Comparison of ENCODE assay signal across 16 cellular contexts in genomic region chr1:206662396-206663092, GRCh38. TPM values are rescaled to one million over a fixed set of nuclear protein-coding genes. Genes with fewer than 3 reads are reported as not detected.
A peak's percentile ranks its signal among the peaks of the same experiment; 100 is the strongest.
DNase-seq lines count a peak whose midpoint lies in the region; ATAC-seq and TF ChIP-seq lines count a peak whose summit lies in the region.
"Had no signal": no experiment of that assay in that cellular context is flagged by ENCODE, and none has a peak within 500 bp of the region (broad histone marks: within the 10 kb centered on the region; RNA-seq: fewer than 3 reads in every experiment).

No MANE protein-coding gene starts in this region.

- H3K9me3 ChIP-seq in mammary epithelial cell (replicated peaks; ENCODE audit: insufficient read depth, low read length) (no peaks in the 10 kb centered on the region), T-helper 17 cell (ENCODE audit: control insufficient read depth, low read length, poor library complexity, severe bottlenecking) (no peaks in the 10 kb centered on the region)
- H3K9me3 ChIP-seq: HAP-1, spleen, thoracic aorta had no signal

- CTCF ChIA-PET in MCF 10A (lab: Yijun Ruan, JAX) (interaction anchor here (0.6 to 34.4 kb wide), 43 partner anchors 14 to 422 kb away, joined by 3 to 1191 read pairs (median 8); partner anchors contain the start of genes DYRK3, EIF2D, IKBKE and MAPKAPK2), mammary epithelial cell (lab: Charles Lee; ENCODE audit: low non-redundant PET) (interaction anchor here (0.9 kb wide), 1 partner anchor 183 kb away, joined by 3 read pairs; no protein-coding TSS in a partner anchor)

- in situ Hi-C loops in mammary epithelial cell (cut with MboI; ENCODE audit: low sequenced_read_pairs in 2 of 2), result loop anchor here (5.0 to 10.0 kb wide), 3 partner anchors 50 to 178 kb away; partner anchors contain the start of gene EIF2D (in 1 of the 2)

- dilution Hi-C loops in mammary epithelial cell (cut with HindIII; ENCODE audit: low sequenced_read_pairs), result no loop called here

- DNase-seq in MCF 10A (ENCODE audit: unreplicated experiment), result peak; percentile 45
- DNase-seq in mammary epithelial cell, result no peak
- DNase-seq in T-helper 17 cell, result no peak
- no peak for DNase-seq in glutamatergic neuron
- no peak for DNase-seq in stimulated activated naive CD8-positive, alpha-beta T cell treated with anti-CD3 and anti-CD28 coated beads, Interleukin-15, amount 100 ng/mL, for 72 hours
- DNase-seq in midbrain (lab: John Stamatoyannopoulos, UW), result no peak
- DNase-seq: activated CD4-positive, alpha-beta T cell treated with anti-CD3 and anti-CD28 coated beads, Interleukin-2, amount 50 U/mL, for 48 hours; amniotic stem cell; foreskin fibroblast; NCI-H1694; spleen; stimulated activated CD8-positive, alpha-beta memory T cell treated with anti-CD3 and anti-CD28 coated beads, Interleukin-4, amount 100 ng/mL, for 48 hours had no signal

- H3K36me3 ChIP-seq in mammary epithelial cell (ENCODE audit: insufficient read depth, low read length), result no peaks in the 10 kb centered on the region
- H3K36me3 ChIP-seq: HAP-1, spleen, thoracic aorta had no signal

- TF ChIP-seq CTCF in MCF 10A (IDR thresholded peaks at IDR 0.05; ENCODE audit: unreplicated experiment) (no peak), mammary epithelial cell (conservative IDR thresholded peaks at IDR 0.05 in 1 of 2, IDR thresholded peaks at IDR 0.05 in 1 of 2; ENCODE audit: extremely low read depth in 1 of 2, insufficient read depth in 1 of 2, low read depth in 1 of 2, low read length in 2 of 2) (no peak), glutamatergic neuron (IDR thresholded peaks at IDR 0.05; ENCODE audit: partially characterized antibody, unreplicated experiment) (no peak)

- no peaks in the 10 kb centered on the region for H3K36me3 Mint-ChIP-seq in MCF 10A (ENCODE audit: insufficient read depth, unreplicated experiment)
- H3K36me3 Mint-ChIP-seq in T-helper 17 cell (ENCODE audit: low read depth), result peaks cover 3% of the 10 kb centered on the region
- H3K36me3 Mint-ChIP-seq in glutamatergic neuron (ENCODE audit: unreplicated experiment), result no peaks in the 10 kb centered on the region

- H3K4me1 ChIP-seq in mammary epithelial cell (ENCODE audit: insufficient read depth, low read length), result peaks cover 5% of the 10 kb centered on the region

- H4K20me1 ChIP-seq in mammary epithelial cell (ENCODE audit: insufficient read depth, low read length), result no peaks in the 10 kb centered on the region

- H3K9me3 Mint-ChIP-seq in MCF 10A (ENCODE audit: unreplicated experiment), result no peaks in the 10 kb centered on the region
- H3K9me3 Mint-ChIP-seq in glutamatergic neuron (ENCODE audit: unreplicated experiment), result peaks cover 5% of the 10 kb centered on the region
- H3K9me3 Mint-ChIP-seq in stimulated activated naive CD8-positive, alpha-beta T cell treated with anti-CD3 and anti-CD28 coated beads, Interleukin-15, amount 100 ng/mL, for 72 hours, result no peaks in the 10 kb centered on the region

- H3K27me3 Mint-ChIP-seq in MCF 10A (ENCODE audit: insufficient read depth, unreplicated experiment) (peaks cover 26% of the 10 kb centered on the region), T-helper 17 cell (peaks cover 65% of the 10 kb centered on the region), glutamatergic neuron (ENCODE audit: unreplicated experiment) (peaks cover 1% of the 10 kb centered on the region)
- peaks cover 64% of the 10 kb centered on the region for H3K27me3 Mint-ChIP-seq in stimulated activated naive CD8-positive, alpha-beta T cell treated with anti-CD3 and anti-CD28 coated beads, Interleukin-15, amount 100 ng/mL, for 72 hours

- no peaks in the 10 kb centered on the region for H3K27me3 ChIP-seq in mammary epithelial cell (ENCODE audit: insufficient read depth, low read length)

- peak overlapping the region; percentile 2 for H3K27ac Mint-ChIP-seq in MCF 10A (ENCODE audit: low read depth, unreplicated experiment)
- H3K27ac Mint-ChIP-seq in T-helper 17 cell, result no peak overlapping the region
- H3K27ac Mint-ChIP-seq in glutamatergic neuron (ENCODE audit: unreplicated experiment), result no peak overlapping the region
- H3K27ac Mint-ChIP-seq in stimulated activated naive CD8-positive, alpha-beta T cell treated with anti-CD3 and anti-CD28 coated beads, Interleukin-15, amount 100 ng/mL, for 72 hours, result no peak overlapping the region

- no peaks in the 10 kb centered on the region for H3K79me2 ChIP-seq in mammary epithelial cell (ENCODE audit: insufficient read depth, low read length)

- H3K9ac ChIP-seq in mammary epithelial cell (ENCODE audit: insufficient read depth, low read length), result no peak overlapping the region

- WGBS in mammary epithelial cell (ENCODE audit: low coverage, missing lambda C conversion rate), result 61% methylated on average over 3 of the region's 3 CpGs

- H3K4me3 ChIP-seq in mammary epithelial cell (replicated peaks in 1 of 3; ENCODE audit: insufficient read depth in 1 of 3, low read depth in 2 of 3, low read length in 3 of 3), result no peak overlapping the region
- H3K4me3 ChIP-seq: HAP-1, spleen, thoracic aorta had no signal

- intact Hi-C loops in MCF 10A (cut with micrococcal nuclease), result no loop called here
- intact Hi-C loops in mammary epithelial cell (cut with micrococcal nuclease), result no loop called here

- POLR2A ChIA-PET in MCF 10A (lab: Yijun Ruan, JAX), result interaction anchor here (0.6 to 13.3 kb wide), 13 partner anchors 9 to 180 kb away, joined by 3 to 193 read pairs (median 5); partner anchors contain the start of genes DYRK3 and EIF2D

- BruUV-seq in MCF 10A (replicated peaks; lab: Mats Ljungman, UMichigan) (no TSS peak), mammary epithelial cell (replicated peaks; lab: Mats Ljungman, UMichigan) (no TSS peak)

- H3K4me2 ChIP-seq in mammary epithelial cell (ENCODE audit: insufficient read depth, low read depth, low read length), result no peak overlapping the region

- ATAC-seq in T-helper 17 cell (no peak), GM18868 (IDR thresholded peaks at IDR 0.05; ENCODE audit: unreplicated experiment) (no peak)
- peak; percentile 35 for ATAC-seq in stimulated activated naive CD8-positive, alpha-beta T cell treated with anti-CD3 and anti-CD28 coated beads, Interleukin-15, amount 100 ng/mL, for 72 hours

- H3K4me3 Mint-ChIP-seq in MCF 10A (ENCODE audit: unreplicated experiment) (no peak overlapping the region), T-helper 17 cell (peak overlapping the region; percentile 21), glutamatergic neuron (ENCODE audit: unreplicated experiment) (peak overlapping the region; percentile 6)
- peak overlapping the region; percentile 63 to 79 for H3K4me3 Mint-ChIP-seq in stimulated activated naive CD8-positive, alpha-beta T cell treated with anti-CD3 and anti-CD28 coated beads, Interleukin-15, amount 100 ng/mL, for 72 hours

- H3K4me1 Mint-ChIP-seq in MCF 10A (ENCODE audit: insufficient read depth, unreplicated experiment), result peaks cover 6% of the 10 kb centered on the region
- peaks cover 6% of the 10 kb centered on the region for H3K4me1 Mint-ChIP-seq in T-helper 17 cell
- peaks cover 9% of the 10 kb centered on the region for H3K4me1 Mint-ChIP-seq in glutamatergic neuron (ENCODE audit: low read depth, unreplicated experiment)
- H3K4me1 Mint-ChIP-seq in stimulated activated naive CD8-positive, alpha-beta T cell treated with anti-CD3 and anti-CD28 coated beads, Interleukin-15, amount 100 ng/mL, for 72 hours, result peaks cover 49% of the 10 kb centered on the region

- no peak overlapping the region for H2AFZ ChIP-seq in mammary epithelial cell (ENCODE audit: low read depth, low read length)

- H3K27ac ChIP-seq in mammary epithelial cell (ENCODE audit: insufficient read depth, low read depth, low read length), result no peak overlapping the region
- H3K27ac ChIP-seq: epithelial cell of prostate, spleen, thoracic aorta had no signal

RNA-seq across cellular contexts. Expression of gene MAPKAPK2, which starts 22.2 kb away (rescaled TPM):
- total RNA-seq in MCF 10A (2022), result 142 and 178 TPM in 2 replicates
- total RNA-seq in mammary epithelial cell, result 10 to 100 TPM; 44.2 to 77.5 TPM
- 57.4 TPM for polyA plus RNA-seq in mammary epithelial cell
- 69.6 TPM for polyA minus RNA-seq in mammary epithelial cell
- 100 to 1,000 TPM; 181 to 182 TPM for total RNA-seq in T-helper 17 cell
- 93.8 TPM for total RNA-seq in glutamatergic neuron (ENCODE audit: unreplicated experiment)

RNA-seq across cellular contexts. Expression of gene DYRK3, which starts 27.2 kb away (rescaled TPM):
- total RNA-seq in MCF 10A (2022) (45.4 and 58.5 TPM in 2 replicates), mammary epithelial cell (10 to 100 TPM; 23.2 to 35.3 TPM), T-helper 17 cell (1 to 10 TPM; 3.0 to 3.6 TPM), glutamatergic neuron (ENCODE audit: unreplicated experiment) (1.3 TPM)
- 12.3 TPM for polyA plus RNA-seq in mammary epithelial cell
- polyA minus RNA-seq in mammary epithelial cell, result 22.6 TPM

RNA-seq across cellular contexts. Expression of gene EIF2D, which starts 50.3 kb away (rescaled TPM):
- 110 and 116 TPM in 2 replicates for total RNA-seq in MCF 10A (2022)
- 10 to 100 TPM; 43.0 to 44.0 TPM for total RNA-seq in mammary epithelial cell
- polyA plus RNA-seq in mammary epithelial cell, result 58.9 TPM
- 35.4 TPM for polyA minus RNA-seq in mammary epithelial cell
- total RNA-seq in T-helper 17 cell, result 10 to 100 TPM; 43.6 to 45.4 TPM
- 19.5 TPM for total RNA-seq in glutamatergic neuron (ENCODE audit: unreplicated experiment)

Comparison
In these comparisons a context has a peak if more than half of its experiments do, and no peak if none do; other contexts are left out.
1. RNA of gene DYRK3, which starts 27.2 kb away (total RNA-seq): 45.4 to 58.5 TPM in MCF 10A and 23.2 to 35.3 TPM in mammary epithelial cell; 3.0 to 3.6 TPM in T-helper 17 cell and 1.3 TPM in glutamatergic neuron (single experiment); every median in the first group is over 4 times any median in the second.